Comparison of ENCODE assay signal across 8 cellular contexts in genomic region chr5:55172937-55173695, GRCh38. TPM values are rescaled to one million over a fixed set of nuclear protein-coding genes. Genes with fewer than 3 reads are reported as not detected.
DNase-seq lines count a peak whose midpoint lies in the region; ATAC-seq and TF ChIP-seq lines count a peak whose summit lies in the region.

A gene with protein sequence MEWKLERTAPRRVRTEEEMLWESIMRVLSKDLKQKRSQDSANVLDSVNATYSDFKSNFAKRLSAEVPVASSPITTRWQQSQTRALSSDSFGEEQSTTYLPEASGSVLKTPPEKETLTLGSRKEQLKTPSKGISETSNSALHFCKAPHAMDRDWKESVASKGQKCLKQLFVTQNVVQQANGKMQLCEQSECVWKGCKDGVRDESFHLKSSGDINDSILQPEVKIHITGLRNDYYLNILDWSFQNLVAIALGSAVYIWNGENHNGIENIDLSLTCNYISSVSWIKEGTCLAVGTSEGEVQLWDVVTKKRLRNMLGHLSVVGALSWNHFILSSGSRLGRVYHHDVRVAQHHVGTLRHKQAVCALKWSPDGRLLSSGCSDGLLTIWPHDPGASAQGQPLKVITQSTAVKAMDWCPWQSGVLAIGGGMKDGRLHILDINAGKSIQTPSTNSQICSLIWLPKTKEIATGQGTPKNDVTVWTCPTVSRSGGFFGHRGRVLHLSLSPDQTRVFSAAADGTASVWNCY (minus strand): TSS chr5:55173177. CDS start chr5:55173000, 177 bp downstream.

- no peaks in the 10 kb centered on the region for H3K9me3 Mint-ChIP-seq in endodermal cell

- WGBS in endodermal cell (ENCODE audit: insufficient coverage in 1 of 2, insufficient read length in 1 of 2), 2 experiments = 1% methylated on average over 19 to 69 of the region's 69 CpGs

- no peaks in the 10 kb centered on the region for H3K9me3 ChIP-seq in BLaER1
- H3K9me3 ChIP-seq in endodermal cell (ENCODE audit: control insufficient read depth, low read length) = no peaks in the 10 kb centered on the region
- no peaks in the 10 kb centered on the region for H3K9me3 ChIP-seq in mononuclear cell (ENCODE audit: low read depth, low read length)

- no peak for TF ChIP-seq CTCF in endodermal cell (conservative IDR thresholded peaks at IDR 0.05)

- peaks cover 80% of the 10 kb centered on the region for H3K27me3 Mint-ChIP-seq in endodermal cell (ENCODE audit: insufficient read depth)

- H3K27ac Mint-ChIP-seq in endodermal cell = peak within 1 kb of the TSS; percentile 44

- DNase-seq in NCI-H82 (lab: John Stamatoyannopoulos, UW) (peak; percentile 81), endodermal cell (peak; percentile 93)
- DNase-seq in activated CD8-positive, alpha-beta memory T cell treated with anti-CD3 and anti-CD28 coated beads for 4 hours (ENCODE audit: low read depth in 2 of 2) = peak; percentile 47 to 59
- DNase-seq in stimulated activated CD8-positive, alpha-beta memory T cell treated with anti-CD3 and anti-CD28 coated beads, Interleukin-2, amount 100 ng/mL, for 1 hour (ENCODE audit: low read depth in 2 of 2) = peak; percentile 53 to 58

- peak within 1 kb of the TSS; percentile 67 for H3K4me3 ChIP-seq in BLaER1
- H3K4me3 ChIP-seq in endodermal cell (ENCODE audit: low read length) = peak within 1 kb of the TSS; percentile 79
- H3K4me3 ChIP-seq in mononuclear cell (ENCODE audit: low read length) = peak within 1 kb of the TSS; percentile 34

- H3K4me3 Mint-ChIP-seq in endodermal cell = peak within 1 kb of the TSS; percentile 55

- peaks cover 55% of the 10 kb centered on the region for H3K27me3 ChIP-seq in BLaER1
- H3K27me3 ChIP-seq in endodermal cell (ENCODE audit: control insufficient read depth, insufficient read depth, low read length, poor library complexity, severe bottlenecking) = peaks cover 68% of the 10 kb centered on the region
- H3K27me3 ChIP-seq in mononuclear cell (ENCODE audit: insufficient read depth, low read length) = peaks cover 85% of the 10 kb centered on the region

- H3K27ac ChIP-seq in BLaER1 (no peak within 1 kb of the TSS), endodermal cell (ENCODE audit: low read depth, low read length) (no peak within 1 kb of the TSS)

- peak within 1 kb of the TSS; percentile 99 for H3K4me2 ChIP-seq in BLaER1

- H3K36me3 ChIP-seq in BLaER1 = no peaks in the 10 kb centered on the region
- H3K36me3 ChIP-seq in endodermal cell (ENCODE audit: control insufficient read depth, insufficient read depth, low read length) = no peaks in the 10 kb centered on the region

- peaks cover 36% of the 10 kb centered on the region for H4K20me1 ChIP-seq in BLaER1

- H3K4me1 Mint-ChIP-seq in endodermal cell = peaks cover 16% of the 10 kb centered on the region

- H3K9ac ChIP-seq in BLaER1 (0 out of 2 replicates have a peak within 1 kb of the TSS, but pooled peaks have one; percentile 43), endodermal cell (ENCODE audit: extremely low read depth, low read length, poor library complexity, severe bottlenecking) (no peak within 1 kb of the TSS)

- H3K36me3 Mint-ChIP-seq in endodermal cell (ENCODE audit: low read depth) = no peaks in the 10 kb centered on the region

- H3K4me1 ChIP-seq in BLaER1 = peaks cover 32% of the 10 kb centered on the region
- peaks cover 4% of the 10 kb centered on the region for H3K4me1 ChIP-seq in endodermal cell (ENCODE audit: control insufficient read depth, insufficient read depth, low read length)
- H3K4me1 ChIP-seq in mononuclear cell (ENCODE audit: insufficient read depth, low read length) = peaks cover 33% of the 10 kb centered on the region

- ATAC-seq in GM19397 (IDR thresholded peaks at IDR 0.05; ENCODE audit: unreplicated experiment) = peak; percentile 93
- ATAC-seq in HG03469 (IDR thresholded peaks at IDR 0.05; ENCODE audit: unreplicated experiment) = peak; percentile 64

RNA-seq across cellular contexts. Expression of the gene that starts here (rescaled TPM):
- under 1 TPM; 0.13 to 0.20 TPM for total RNA-seq in endodermal cell
- 0.21 TPM for polyA plus RNA-seq in endodermal cell (2013, experiment 1 of 2)
- polyA plus RNA-seq in endodermal cell (2013, experiment 2 of 2) = not detected
- total RNA-seq in mononuclear cell = not detected

Comparison
In these comparisons a context has a peak if more than half of its experiments do, and no peak if none do; other contexts are left out.
1. Peak in DNase-seq and H3K4me3 ChIP-seq in endodermal cell; RNA of the gene not detected or under 1 TPM.